ENCODE assay signal across 1 cellular context in genomic region chr16:5763176-5763575, GRCh38.
TF ChIP-seq lines count a peak whose summit lies in the region.

No MANE protein-coding gene starts in this region.

TF ChIP-seq in GM23338, 12 proteins besides CTCF, POLR2A, EP300 and RAD21 (continued from another document):
- TF ChIP-seq ZNF462 (CRISPR knock-in tag; IDR thresholded peaks at IDR 0.05) (no peak), ETS1 (IDR thresholded peaks at IDR 0.05) (no peak), EZH2 (IDR thresholded peaks at IDR 0.05; ENCODE audit: low read depth, unreplicated experiment) (no peak), ZNF114 (CRISPR knock-in tag; IDR thresholded peaks at IDR 0.05) (no peak)
